In the genomic region with DNA sequence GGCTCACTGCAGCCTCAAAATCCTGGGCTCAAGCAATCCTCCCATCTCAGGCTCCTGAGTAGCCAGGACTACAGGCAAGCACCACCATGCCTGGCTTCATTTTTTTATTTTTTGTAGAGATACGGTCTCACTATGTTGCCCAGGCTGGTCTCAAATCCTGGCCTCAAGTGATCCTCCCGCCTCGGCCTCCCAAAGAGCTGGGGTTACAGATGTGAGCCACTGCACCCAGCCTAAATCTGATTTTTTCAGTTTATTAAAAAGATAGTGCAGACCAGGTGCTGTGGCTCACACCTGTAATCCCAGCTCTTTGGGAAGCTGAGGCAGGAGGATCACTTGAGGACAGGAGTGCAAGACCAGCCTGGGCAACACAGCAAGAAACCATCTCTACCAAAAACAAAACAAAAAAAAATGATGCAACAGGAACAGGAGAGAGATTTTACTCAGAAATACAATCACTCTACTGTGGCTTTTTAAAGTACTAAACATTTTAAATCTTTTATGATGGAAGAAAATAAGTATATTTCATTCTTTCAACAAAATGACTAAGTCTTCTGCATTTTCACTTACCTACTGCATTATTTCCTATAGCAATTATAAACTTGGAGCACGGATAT, we compare ENCODE assay signal across 11 cellular contexts. TPM values are rescaled to one million over a fixed set of nuclear protein-coding genes. Genes with fewer than 3 reads are reported as not detected.
DNase-seq lines count a peak whose midpoint lies in the region; TF ChIP-seq lines count a peak whose summit lies in the region.
"Had no signal": no experiment of that assay in that cellular context is flagged by ENCODE, and none has a peak within 500 bp of the region (broad histone marks: within the 10 kb centered on the region; RNA-seq: fewer than 3 reads in every experiment).

No MANE protein-coding gene starts in this region.

- in situ Hi-C loops in mammary epithelial cell (cut with MboI; ENCODE audit: low sequenced_read_pairs in 2 of 2), result no loop called here

- peaks cover 53% of the 10 kb centered on the region for H3K4me1 Mint-ChIP-seq in activated T-cell treated with anti-CD3 and anti-CD28 coated beads, Interleukin-2, amount 50 U/mL, for 24 hours (ENCODE audit: low read depth)

- peaks cover 64% of the 10 kb centered on the region for H3K36me3 Mint-ChIP-seq in activated T-cell treated with anti-CD3 and anti-CD28 coated beads, Interleukin-2, amount 50 U/mL, for 24 hours (ENCODE audit: low read depth)

- H3K9me2 ChIP-seq in OCI-LY1 (ENCODE audit: low read depth, low read length), result no peaks in the 10 kb centered on the region

- H4K20me1 ChIP-seq in OCI-LY1 (ENCODE audit: insufficient read depth, low read length), result no peaks in the 10 kb centered on the region
- no peaks in the 10 kb centered on the region for H4K20me1 ChIP-seq in mammary epithelial cell (ENCODE audit: insufficient read depth, low read length)

- no peak overlapping the region for H4K91ac ChIP-seq in trophoblast cell (ENCODE audit: low read depth, low read length)

- peaks cover 22% of the 10 kb centered on the region for H3K79me2 ChIP-seq in OCI-LY1 (ENCODE audit: insufficient read depth, low read length)
- H3K79me2 ChIP-seq in mammary epithelial cell (ENCODE audit: insufficient read depth, low read length), result peaks cover 56% of the 10 kb centered on the region
- peaks cover 8% of the 10 kb centered on the region for H3K79me2 ChIP-seq in trophoblast cell (ENCODE audit: control insufficient read depth, insufficient read depth, low read length, poor library complexity)

- no peak overlapping the region for H2BK12ac ChIP-seq in trophoblast cell (ENCODE audit: low read length)

- WGBS in mammary epithelial cell (ENCODE audit: low coverage, missing lambda C conversion rate), result 95% methylated on average over 4 of the region's 4 CpGs
- no CpG with 5 or more reads among the region's 4 CpGs for WGBS in trophoblast cell (ENCODE audit: extremely low coverage, insufficient coverage, insufficient read length)

- no peaks in the 10 kb centered on the region for H3K27me3 Mint-ChIP-seq in activated T-cell treated with anti-CD3 and anti-CD28 coated beads, Interleukin-2, amount 50 U/mL, for 24 hours

- peak overlapping the region; percentile 98 for H3K4me3 Mint-ChIP-seq in activated T-cell treated with anti-CD3 and anti-CD28 coated beads, Interleukin-2, amount 50 U/mL, for 24 hours

- peak overlapping the region; percentile 93 for H3K4me2 ChIP-seq in OCI-LY1 (ENCODE audit: low read length)
- H3K4me2 ChIP-seq in mammary epithelial cell (ENCODE audit: insufficient read depth, low read depth, low read length), result peak overlapping the region; percentile 88
- H3K4me2 ChIP-seq in trophoblast cell (ENCODE audit: low read length), result no peak overlapping the region

- CTCF ChIA-PET in mammary epithelial cell (lab: Charles Lee; ENCODE audit: low non-redundant PET), result no interaction called here

- H3K27ac Mint-ChIP-seq in activated T-cell treated with anti-CD3 and anti-CD28 coated beads, Interleukin-2, amount 50 U/mL, for 24 hours, result peak overlapping the region; percentile 97

- H3K4me3 ChIP-seq in OCI-LY1 (ENCODE audit: low read depth, low read length, poor library complexity, severe bottlenecking) (peak overlapping the region; percentile 87), mammary epithelial cell (replicated peaks in 1 of 3; ENCODE audit: insufficient read depth in 1 of 3, low read depth in 2 of 3, low read length in 3 of 3) (peak overlapping the region in 2 of 3 experiments; percentile 67 to 86), trophoblast cell (ENCODE audit: low read depth, low read length) (no peak overlapping the region)

- no peak overlapping the region for H3K18ac ChIP-seq in trophoblast cell (ENCODE audit: low read length)

- no peak overlapping the region for H4K8ac ChIP-seq in trophoblast cell (ENCODE audit: low read depth, low read length)

- intact Hi-C loops in mammary epithelial cell (cut with micrococcal nuclease), result loop anchor here (10.0 kb wide), 3 partner anchors 63 to 533 kb away; a partner anchor contains a TSS

- peak overlapping the region; percentile 31 for H2AK5ac ChIP-seq in trophoblast cell (ENCODE audit: low read length)

- TF ChIP-seq CTCF in OCI-LY1 (IDR thresholded peaks at IDR 0.05; ENCODE audit: low read length) (no peak), mammary epithelial cell (conservative IDR thresholded peaks at IDR 0.05 in 1 of 2, IDR thresholded peaks at IDR 0.05 in 1 of 2; ENCODE audit: extremely low read depth in 1 of 2, insufficient read depth in 1 of 2, low read depth in 1 of 2, low read length in 2 of 2) (no peak)

- no peak overlapping the region for H3K4ac ChIP-seq in trophoblast cell (ENCODE audit: low read depth, low read length)

- H3K9ac ChIP-seq in OCI-LY1 (ENCODE audit: low read length) (peak overlapping the region; percentile 86), mammary epithelial cell (ENCODE audit: insufficient read depth, low read length) (no peak overlapping the region), trophoblast cell (ENCODE audit: low read length) (no peak overlapping the region)

- H3K4me1 ChIP-seq in OCI-LY1 (ENCODE audit: insufficient read depth, low read length, severe bottlenecking), result peaks cover 37% of the 10 kb centered on the region
- H3K4me1 ChIP-seq in mammary epithelial cell (ENCODE audit: insufficient read depth, low read length), result peaks cover 6% of the 10 kb centered on the region
- peaks cover 4% of the 10 kb centered on the region in 2 experiments for H3K4me1 ChIP-seq in trophoblast cell (ENCODE audit: control insufficient read depth in 1 of 2, insufficient read depth in 2 of 2, low read length in 2 of 2)
- H3K4me1 ChIP-seq: SJCRH30 had no signal

- H3K36me3 ChIP-seq in OCI-LY1 (ENCODE audit: insufficient read depth, low read length) (peaks cover 37% of the 10 kb centered on the region), mammary epithelial cell (ENCODE audit: insufficient read depth, low read length) (peaks cover 18% of the 10 kb centered on the region), trophoblast cell (ENCODE audit: control insufficient read depth in 1 of 2, insufficient read depth in 2 of 2, low read length in 2 of 2) (peaks cover 3 to 5% of the 10 kb centered on the region in 2 experiments)

- no peak overlapping the region for H2BK5ac ChIP-seq in trophoblast cell (ENCODE audit: low read depth, low read length, poor library complexity)

- DNase-seq in activated T-cell treated with anti-CD3 and anti-CD28 coated beads, Interleukin-2, amount 50 U/mL, for 24 hours, result no peak
- DNase-seq in activated T-cell treated with anti-CD3 and anti-CD28 coated beads, Interleukin-2, amount 50 U/mL, for 1 hour, result no peak
- DNase-seq in mammary epithelial cell (no peak), trophoblast cell (no peak), COLO668 (lab: John Stamatoyannopoulos, UW; ENCODE audit: unreplicated experiment) (no peak), NCI-H345 treated with DMSO at 0.1 percent for 48 hours (lab: John Stamatoyannopoulos, UW; ENCODE audit: unreplicated experiment) (no peak), HK-2 (ENCODE audit: unreplicated experiment) (no peak)
- DNase-seq: KG1, NCI-H446 treated with DMSO at 0.1 percent for 48 hours had no signal

- H3K23ac ChIP-seq in trophoblast cell (ENCODE audit: low read length), result no peak overlapping the region

- no peaks in the 10 kb centered on the region for H3K9me3 ChIP-seq in OCI-LY1 (ENCODE audit: low read length)
- H3K9me3 ChIP-seq in mammary epithelial cell (replicated peaks; ENCODE audit: insufficient read depth, low read length), result no peaks in the 10 kb centered on the region
- no peaks in the 10 kb centered on the region for H3K9me3 ChIP-seq in trophoblast cell (ENCODE audit: insufficient read depth, low read depth, low read length)
- H3K9me3 ChIP-seq: SJCRH30 had no signal

- H3K27ac ChIP-seq in OCI-LY1 (ENCODE audit: low read depth, low read length, poor library complexity, severe bottlenecking), result no peak overlapping the region
- H3K27ac ChIP-seq in mammary epithelial cell (ENCODE audit: insufficient read depth, low read depth, low read length), result no peak overlapping the region
- H3K27ac ChIP-seq in trophoblast cell (ENCODE audit: low read depth, low read length), result no peak overlapping the region
- H3K27ac ChIP-seq: SJCRH30 had no signal

- H4K12ac ChIP-seq in trophoblast cell (ENCODE audit: low read depth, low read length), result no peak overlapping the region

- H2AFZ ChIP-seq in OCI-LY1 (ENCODE audit: low read length) (no peak overlapping the region), mammary epithelial cell (ENCODE audit: low read depth, low read length) (no peak overlapping the region), trophoblast cell (ENCODE audit: insufficient read depth, low read length, poor library complexity) (no peak overlapping the region)

- no peaks in the 10 kb centered on the region for H3K27me3 ChIP-seq in OCI-LY1 (ENCODE audit: insufficient read depth, low read length)
- H3K27me3 ChIP-seq in mammary epithelial cell (ENCODE audit: insufficient read depth, low read length), result no peaks in the 10 kb centered on the region
- no peaks in the 10 kb centered on the region for H3K27me3 ChIP-seq in trophoblast cell (ENCODE audit: insufficient read depth, low read length)
- H3K27me3 ChIP-seq: SJCRH30 had no signal

- BruUV-seq in mammary epithelial cell (replicated peaks; lab: Mats Ljungman, UMichigan), result no TSS peak

- no peak overlapping the region for H3K14ac ChIP-seq in trophoblast cell (ENCODE audit: low read length)

- dilution Hi-C loops in mammary epithelial cell (cut with HindIII; ENCODE audit: low sequenced_read_pairs), result no loop called here

- no peaks in the 10 kb centered on the region for H3F3A ChIP-seq in OCI-LY1 (ENCODE audit: insufficient read depth, low read length)

- peaks cover 11% of the 10 kb centered on the region for H3K79me1 ChIP-seq in trophoblast cell (ENCODE audit: low read length)

- H3K9me3 Mint-ChIP-seq in activated T-cell treated with anti-CD3 and anti-CD28 coated beads, Interleukin-2, amount 50 U/mL, for 24 hours, result no peaks in the 10 kb centered on the region

- no peak overlapping the region for H2BK120ac ChIP-seq in trophoblast cell (ENCODE audit: insufficient read depth, low read length, poor library complexity)

RNA-seq across cellular contexts. Expression of a gene that starts 1.9 kb away (rescaled TPM):
- total RNA-seq in mammary epithelial cell, result 10 to 100 TPM; 30.7 to 82.7 TPM
- polyA plus RNA-seq in mammary epithelial cell, result 62.9 TPM
- 38.8 TPM for polyA minus RNA-seq in mammary epithelial cell
- 71.2 and 72.7 TPM in 2 replicates for polyA plus RNA-seq in trophoblast cell (2013)
